Comparison of ENCODE assay signal across 8 cellular contexts in the genomic region with DNA sequence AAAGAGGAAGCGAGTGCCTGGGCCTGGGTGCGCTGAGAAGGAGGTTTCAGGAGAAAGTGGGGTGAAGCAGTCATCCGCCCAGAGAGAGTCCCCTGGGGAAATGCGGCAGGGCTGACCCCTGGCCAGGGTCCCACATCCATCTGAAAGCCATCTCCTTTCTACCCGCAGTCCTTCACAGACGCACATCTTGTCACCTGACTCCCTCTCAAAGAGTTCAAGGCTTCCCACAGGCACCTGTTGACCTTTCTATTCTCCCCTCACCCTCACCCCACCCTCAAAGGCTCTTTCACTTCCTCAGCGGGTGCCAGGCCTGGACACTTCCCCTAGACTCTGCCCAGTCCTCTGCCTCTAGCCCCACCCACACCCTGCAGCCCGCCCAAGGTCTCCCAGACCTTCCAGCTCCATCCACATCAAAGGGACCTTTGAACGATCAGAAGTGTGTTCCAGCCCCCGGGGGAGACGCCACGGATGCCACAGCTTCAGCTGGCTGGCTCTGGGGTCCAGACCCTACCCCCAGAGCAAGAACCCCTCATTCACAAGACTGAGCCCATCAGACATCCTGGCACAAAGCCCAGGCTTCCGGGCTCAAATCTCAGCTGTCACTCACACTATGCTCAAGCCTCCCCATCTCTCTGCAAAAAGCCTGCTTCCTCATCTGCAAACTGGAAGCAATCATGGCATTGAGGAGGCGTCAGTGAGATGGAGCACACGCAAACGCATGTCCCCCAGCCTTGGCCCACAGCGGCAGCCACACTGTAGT. TPM values are rescaled to one million over a fixed set of nuclear protein-coding genes. Genes with fewer than 3 reads are reported as not detected.
DNase-seq lines count a peak whose midpoint lies in the region; ATAC-seq and TF ChIP-seq lines count a peak whose summit lies in the region.

No MANE protein-coding gene starts in this region.

- TF ChIP-seq CTCF in CD8-positive, alpha-beta T cell (IDR thresholded peaks at IDR 0.05): no peak
- TF ChIP-seq CTCF in endodermal cell (conservative IDR thresholded peaks at IDR 0.05): no peak

- H3K36me3 ChIP-seq in CD8-positive, alpha-beta T cell (ENCODE audit: insufficient read depth, low read length): no peaks in the 10 kb centered on the region
- no peaks in the 10 kb centered on the region for H3K36me3 ChIP-seq in endodermal cell (ENCODE audit: control insufficient read depth, insufficient read depth, low read length)

- H3K27me3 ChIP-seq in CD8-positive, alpha-beta T cell (ENCODE audit: insufficient read depth, low read length): no peaks in the 10 kb centered on the region
- H3K27me3 ChIP-seq in endodermal cell (ENCODE audit: control insufficient read depth, insufficient read depth, low read length, poor library complexity, severe bottlenecking): peaks cover 16% of the 10 kb centered on the region

- ATAC-seq in CD8-positive, alpha-beta T cell: peak; percentile 55
- peak; percentile 40 for ATAC-seq in GM19328 (IDR thresholded peaks at IDR 0.05; ENCODE audit: unreplicated experiment)
- peak; percentile 67 for ATAC-seq in HG03175 (IDR thresholded peaks at IDR 0.05; ENCODE audit: unreplicated experiment)

- intact Hi-C loops in CD8-positive, alpha-beta T cell (cut with DNase I, micrococcal nuclease): no loop called here
- intact Hi-C loops in posterior vena cava (cut with DNase I): no loop called here

- H3K36me3 Mint-ChIP-seq in CD8-positive, alpha-beta T cell: peaks cover 6% of the 10 kb centered on the region
- H3K36me3 Mint-ChIP-seq in T-helper 1 cell treated with Interleukin-12 subunit alpha and Interleukin-12 subunit beta and Interleukin-4 antibody, amounts not matched to agents 30 μg/mL and 1 μg/mL, for 36 hours (ENCODE audit: low read depth): peaks cover 13% of the 10 kb centered on the region
- peaks cover 29% of the 10 kb centered on the region for H3K36me3 Mint-ChIP-seq in endodermal cell (ENCODE audit: low read depth)

- H3K4me3 Mint-ChIP-seq in CD8-positive, alpha-beta T cell: peak overlapping the region; percentile 71
- H3K4me3 Mint-ChIP-seq in T-helper 1 cell treated with Interleukin-12 subunit alpha and Interleukin-12 subunit beta and Interleukin-4 antibody, amounts not matched to agents 30 μg/mL and 1 μg/mL, for 36 hours: peak overlapping the region; percentile 77
- no peak overlapping the region for H3K4me3 Mint-ChIP-seq in endodermal cell

- H3K9me3 Mint-ChIP-seq in CD8-positive, alpha-beta T cell: no peaks in the 10 kb centered on the region
- H3K9me3 Mint-ChIP-seq in T-helper 1 cell treated with Interleukin-12 subunit alpha and Interleukin-12 subunit beta and Interleukin-4 antibody, amounts not matched to agents 30 μg/mL and 1 μg/mL, for 36 hours: no peaks in the 10 kb centered on the region
- no peaks in the 10 kb centered on the region for H3K9me3 Mint-ChIP-seq in endodermal cell

- H3K27ac ChIP-seq in CD8-positive, alpha-beta T cell (ENCODE audit: low read depth, low read length): no peak overlapping the region
- no peak overlapping the region for H3K27ac ChIP-seq in endodermal cell (ENCODE audit: low read depth, low read length)

- CTCF ChIA-PET in CD8-positive, alpha-beta T cell (lab: Charles Lee): no interaction called here

- H3K27me3 Mint-ChIP-seq in CD8-positive, alpha-beta T cell (ENCODE audit: low read depth): no peaks in the 10 kb centered on the region
- H3K27me3 Mint-ChIP-seq in T-helper 1 cell treated with Interleukin-12 subunit alpha and Interleukin-12 subunit beta and Interleukin-4 antibody, amounts not matched to agents 30 μg/mL and 1 μg/mL, for 36 hours (ENCODE audit: low read depth): no peaks in the 10 kb centered on the region
- peaks cover 17% of the 10 kb centered on the region for H3K27me3 Mint-ChIP-seq in endodermal cell (ENCODE audit: insufficient read depth)

- peak overlapping the region; percentile 31 for H3K4me3 ChIP-seq in CD8-positive, alpha-beta T cell (ENCODE audit: low read depth, low read length)
- H3K4me3 ChIP-seq in endodermal cell (ENCODE audit: low read length): no peak overlapping the region

- 94 to 95% methylated on average over 7 to 17 of the region's 17 CpGs for WGBS in endodermal cell (ENCODE audit: insufficient coverage in 1 of 2, insufficient read length in 1 of 2), 2 experiments

- H3K27ac Mint-ChIP-seq in CD8-positive, alpha-beta T cell: peak overlapping the region; percentile 77
- peak overlapping the region; percentile 91 for H3K27ac Mint-ChIP-seq in T-helper 1 cell treated with Interleukin-12 subunit alpha and Interleukin-12 subunit beta and Interleukin-4 antibody, amounts not matched to agents 30 μg/mL and 1 μg/mL, for 36 hours
- H3K27ac Mint-ChIP-seq in endodermal cell: no peak overlapping the region

- POLR2A ChIA-PET in CD8-positive, alpha-beta T cell (lab: Charles Lee): interaction anchor here (0.6 to 1.8 kb wide), 5 partner anchors 11 to 116 kb away, joined by 3 to 7 read pairs (median 4); a partner anchor contains a TSS

- peak in 5 of 7 experiments; percentile 51 to 73 (median 59) for DNase-seq in CD8-positive, alpha-beta T cell
- DNase-seq in endodermal cell: peak; percentile 29
- peak; percentile 92 for DNase-seq in posterior vena cava (ENCODE audit: low spot score)
- no peak for DNase-seq in NCI-H446 (lab: John Stamatoyannopoulos, UW)
- DNase-seq in NCI-H1694 treated with DMSO at 0.1 percent for 48 hours (lab: John Stamatoyannopoulos, UW): no peak

- no peak overlapping the region for H3K9ac ChIP-seq in endodermal cell (ENCODE audit: extremely low read depth, low read length, poor library complexity, severe bottlenecking)

- peaks cover 27% of the 10 kb centered on the region for H3K4me1 Mint-ChIP-seq in CD8-positive, alpha-beta T cell (ENCODE audit: low read depth)
- peaks cover 25% of the 10 kb centered on the region for H3K4me1 Mint-ChIP-seq in T-helper 1 cell treated with Interleukin-12 subunit alpha and Interleukin-12 subunit beta and Interleukin-4 antibody, amounts not matched to agents 30 μg/mL and 1 μg/mL, for 36 hours (ENCODE audit: low read depth)
- peaks cover 2% of the 10 kb centered on the region for H3K4me1 Mint-ChIP-seq in endodermal cell

- H3K4me1 ChIP-seq in CD8-positive, alpha-beta T cell (ENCODE audit: insufficient read depth, low read length): peaks cover 31% of the 10 kb centered on the region
- H3K4me1 ChIP-seq in endodermal cell (ENCODE audit: control insufficient read depth, insufficient read depth, low read length): no peaks in the 10 kb centered on the region

- no peaks in the 10 kb centered on the region for H3K9me3 ChIP-seq in CD8-positive, alpha-beta T cell (ENCODE audit: low read length)
- H3K9me3 ChIP-seq in endodermal cell (ENCODE audit: control insufficient read depth, low read length): no peaks in the 10 kb centered on the region

RNA-seq across cellular contexts. Expression of a gene that starts 2.1 kb away (rescaled TPM):
- total RNA-seq in CD8-positive, alpha-beta T cell: 1 to 10 TPM; 5.1 to 7.0 TPM
- total RNA-seq in endodermal cell: 10 to 100 TPM; 55.9 to 76.6 TPM
- 33.0 TPM for polyA plus RNA-seq in endodermal cell (2013, experiment 1 of 2)
- polyA plus RNA-seq in endodermal cell (2013, experiment 2 of 2): 30.2 TPM
- 100 to 1,000 TPM; 107 to 164 TPM for total RNA-seq in posterior vena cava

RNA-seq across cellular contexts. Expression of a gene that starts 14.3 kb away (rescaled TPM):
- total RNA-seq in CD8-positive, alpha-beta T cell: not detected
- not detected for total RNA-seq in endodermal cell
- not detected for polyA plus RNA-seq in endodermal cell (2013, experiment 1 of 2)
- polyA plus RNA-seq in endodermal cell (2013, experiment 2 of 2): not detected
- total RNA-seq in posterior vena cava: under 1 TPM; 0.43 to 0.74 TPM

RNA-seq across cellular contexts. Expression of a gene that starts 23.9 kb away (rescaled TPM):
- total RNA-seq in CD8-positive, alpha-beta T cell: 100 to 1,000 TPM; 101 to 113 TPM
- 10 to 100 TPM; 66.6 to 72.5 TPM for total RNA-seq in endodermal cell
- polyA plus RNA-seq in endodermal cell (2013, experiment 1 of 2): 126 TPM
- polyA plus RNA-seq in endodermal cell (2013, experiment 2 of 2): 112 TPM
- 10 to 100 TPM; 25.9 to 28.2 TPM for total RNA-seq in posterior vena cava

RNA-seq across cellular contexts. Expression of a gene that starts 27.2 kb away (rescaled TPM):
- 10 to 100 TPM; 50.4 to 52.2 TPM for total RNA-seq in CD8-positive, alpha-beta T cell
- total RNA-seq in endodermal cell (10 to 100 TPM; 52.6 to 62.6 TPM), posterior vena cava (10 to 100 TPM; 58.3 to 74.7 TPM)
- 73.3 TPM for polyA plus RNA-seq in endodermal cell (2013, experiment 1 of 2)
- 79.4 TPM for polyA plus RNA-seq in endodermal cell (2013, experiment 2 of 2)

RNA-seq across cellular contexts. Expression of a gene that starts 37.6 kb away (rescaled TPM):
- total RNA-seq in CD8-positive, alpha-beta T cell: 10 to 100 TPM; 73.4 to 75.5 TPM
- 10 to 100 TPM; 48.6 to 50.8 TPM for total RNA-seq in endodermal cell
- polyA plus RNA-seq in endodermal cell (2013, experiment 1 of 2): 54.6 TPM
- 51.3 TPM for polyA plus RNA-seq in endodermal cell (2013, experiment 2 of 2)
- total RNA-seq in posterior vena cava: 10 to 100 TPM; 24.1 to 34.1 TPM

Comparison
In these comparisons a context has a peak if more than half of its experiments do, and no peak if none do; other contexts are left out.
1. DNase-seq: peak in CD8-positive, alpha-beta T cell (5 of 7), endodermal cell (single experiment) and posterior vena cava (single experiment); none in NCI-H446 (0 of 2) and NCI-H1694 treated with DMSO at 0.1 percent for 48 hours (single experiment).
2. RNA of a gene that starts 2.1 kb away (total RNA-seq): 107 to 164 TPM in posterior vena cava and 55.9 to 76.6 TPM in endodermal cell; 5.1 to 7.0 TPM in CD8-positive, alpha-beta T cell; every median in the first group is over 4 times any median in the second.
3. Peak in every context shown above with its lines, with median percentiles within 50 percentile points of each other: ATAC-seq.